Comparison of ENCODE assay signal across 8 cellular contexts in the genomic region with DNA sequence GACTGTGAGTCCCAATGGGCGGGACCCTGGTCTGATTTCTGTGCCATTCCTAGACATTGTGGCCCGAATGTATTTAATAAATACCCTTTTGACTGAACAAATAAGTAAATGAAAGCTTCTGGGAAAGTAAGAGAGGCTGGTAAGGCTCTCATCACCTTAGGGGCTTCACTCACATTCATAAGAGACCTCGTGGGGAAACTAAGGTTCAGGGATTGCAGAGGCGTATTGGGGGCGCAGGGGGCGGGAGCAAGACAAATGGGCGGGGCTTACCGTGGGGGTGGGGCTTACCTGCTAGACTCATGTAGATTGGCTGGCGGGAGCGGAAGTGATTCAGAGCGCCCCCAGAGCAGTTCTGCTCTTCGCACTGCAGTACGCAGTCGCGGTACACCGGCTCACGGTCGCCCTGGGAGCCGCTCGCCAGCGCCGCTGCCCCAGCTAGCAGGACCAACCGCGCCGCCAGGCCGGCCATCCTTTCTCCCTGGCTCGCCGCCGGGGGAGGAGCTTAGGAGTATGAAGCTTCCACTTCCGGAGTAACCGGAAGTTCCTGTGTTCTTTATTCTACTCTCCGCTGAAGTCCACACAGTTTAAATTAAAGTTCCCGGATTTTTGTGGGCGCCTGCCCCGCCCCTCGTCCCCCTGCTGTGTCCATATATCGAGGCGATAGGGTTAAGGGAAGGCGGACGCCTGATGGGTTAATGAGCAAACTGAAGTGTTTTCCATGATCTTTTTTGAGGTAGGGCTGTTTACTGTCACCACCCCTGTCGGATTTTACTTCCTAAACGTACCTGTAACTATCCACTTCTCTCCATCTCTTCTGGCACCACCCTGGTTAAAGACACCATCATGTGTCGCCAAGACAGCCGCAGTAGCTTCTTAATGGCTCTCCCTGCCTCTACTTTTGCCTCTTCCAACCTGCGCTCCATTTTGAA. TPM values are rescaled to one million over a fixed set of nuclear protein-coding genes. Genes with fewer than 3 reads are reported as not detected.
A peak's percentile ranks its signal among the peaks of the same experiment; 100 is the strongest.
DNase-seq lines count a peak whose midpoint lies in the region; ATAC-seq and TF ChIP-seq lines count a peak whose summit lies in the region.

A gene with protein sequence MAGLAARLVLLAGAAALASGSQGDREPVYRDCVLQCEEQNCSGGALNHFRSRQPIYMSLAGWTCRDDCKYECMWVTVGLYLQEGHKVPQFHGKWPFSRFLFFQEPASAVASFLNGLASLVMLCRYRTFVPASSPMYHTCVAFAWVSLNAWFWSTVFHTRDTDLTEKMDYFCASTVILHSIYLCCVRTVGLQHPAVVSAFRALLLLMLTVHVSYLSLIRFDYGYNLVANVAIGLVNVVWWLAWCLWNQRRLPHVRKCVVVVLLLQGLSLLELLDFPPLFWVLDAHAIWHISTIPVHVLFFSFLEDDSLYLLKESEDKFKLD (minus strand): TSS at position 512 of the 929 bp plus-strand sequence. CDS start 43 bp downstream, at position 469.

- H3K27ac Mint-ChIP-seq in T-helper 17 cell: peak within 1 kb of the TSS; percentile 87

- H3K4me3 ChIP-seq in right cardiac atrium (ENCODE audit: low read length) (peak within 1 kb of the TSS; percentile 96), uterus (peak within 1 kb of the TSS; percentile 59 to 64)

- H3K4me3 Mint-ChIP-seq in T-helper 17 cell: peak within 1 kb of the TSS; percentile 91

- intact Hi-C loops in right cardiac atrium (cut with DNase I) (no loop called here), uterus (cut with DNase I; ENCODE audit: low total_unique reads) (loop anchor here (10.0 kb wide), 1 partner anchor 53 kb away; a partner anchor contains a TSS)

- H3K4me1 ChIP-seq in right cardiac atrium (ENCODE audit: control insufficient read depth, insufficient read depth, low read length): no peaks in the 10 kb centered on the region
- H3K4me1 ChIP-seq in uterus: peaks cover 0 to 6% of the 10 kb centered on the region in 2 donors

- peak; percentile 78 for ATAC-seq in HG02884 (IDR thresholded peaks at IDR 0.05; ENCODE audit: unreplicated experiment)
- peak; percentile 90 for ATAC-seq in T-helper 17 cell
- peak; percentile 95 to 96 for ATAC-seq in right cardiac atrium

- peak within 1 kb of the TSS; percentile 95 for H3K27ac ChIP-seq in angular gyrus (ENCODE audit: low read depth, low read length)
- H3K27ac ChIP-seq in right cardiac atrium (ENCODE audit: low read length): peak within 1 kb of the TSS; percentile 100
- H3K27ac ChIP-seq in uterus: peak within 1 kb of the TSS; percentile 85 to 86

- H3K36me3 ChIP-seq in uterus: no peaks in the 10 kb centered on the region

- H3K27me3 Mint-ChIP-seq in T-helper 17 cell: no peaks in the 10 kb centered on the region

- H3K9me3 ChIP-seq in T-helper 17 cell (ENCODE audit: control insufficient read depth, low read length, poor library complexity, severe bottlenecking) (no peaks in the 10 kb centered on the region), right cardiac atrium (ENCODE audit: control insufficient read depth, low read length) (no peaks in the 10 kb centered on the region), uterus (no peaks in the 10 kb centered on the region)

- peak; percentile 94 for DNase-seq in NCI-H146 treated with DMSO at 0.1 percent for 48 hours (lab: John Stamatoyannopoulos, UW; ENCODE audit: unreplicated experiment)
- peak; percentile 54 to 68 (median 63) for DNase-seq in T-helper 17 cell
- DNase-seq in right cardiac atrium: peak; percentile 91 to 96 (median 94)
- DNase-seq in pulmonary artery endothelial cell (ENCODE audit: low read depth, low spot score): peak; percentile 81
- DNase-seq in uterus: peak; percentile 81 to 90

- TF ChIP-seq CTCF in uterus (IDR thresholded peaks at IDR 0.05): peak in 1 of 4 experiments; percentile 20

- TF ChIP-seq POLR2A in GM15510 (IDR thresholded peaks at IDR 0.05; ENCODE audit: borderline replicate concordance, extremely low read depth, insufficient read length) (peak; percentile 73), uterus (IDR thresholded peaks at IDR 0.05) (peak in 1 of 2 donors; percentile 49)

- 3% methylated on average over 45 of the region's 45 CpGs for WGBS in right cardiac atrium

- peaks cover 13% of the 10 kb centered on the region for H3K4me1 Mint-ChIP-seq in T-helper 17 cell

- H3K27me3 ChIP-seq in right cardiac atrium (ENCODE audit: control insufficient read depth, insufficient read depth) (no peaks in the 10 kb centered on the region), uterus (no peaks in the 10 kb centered on the region)

- H3K36me3 Mint-ChIP-seq in T-helper 17 cell (ENCODE audit: low read depth): peaks cover 12% of the 10 kb centered on the region

RNA-seq across cellular contexts. Expression of the gene that starts here (rescaled TPM):
- 10 to 100 TPM; 28.8 to 31.3 TPM for total RNA-seq in T-helper 17 cell
- total RNA-seq in right cardiac atrium: 10 to 100 TPM; 12.9 to 24.0 (median 15.2) TPM
- 13.6 TPM for polyA plus RNA-seq in right cardiac atrium
- 3.5 and 4.2 TPM in 2 replicates for total RNA-seq in pulmonary artery endothelial cell
- 10 to 100 TPM in 3 of 4 donors, 1 to 10 TPM in 1; 4.6 to 24.8 (median 19.5) TPM for total RNA-seq in uterus

Comparison
In these comparisons a context has a peak if more than half of its experiments do, and no peak if none do; other contexts are left out.
1. Peak in every context shown above with its lines: DNase-seq, ATAC-seq, H3K4me3 ChIP-seq and H3K27ac ChIP-seq.